ENCODE assay signal across 8 cellular contexts in the genomic region with DNA sequence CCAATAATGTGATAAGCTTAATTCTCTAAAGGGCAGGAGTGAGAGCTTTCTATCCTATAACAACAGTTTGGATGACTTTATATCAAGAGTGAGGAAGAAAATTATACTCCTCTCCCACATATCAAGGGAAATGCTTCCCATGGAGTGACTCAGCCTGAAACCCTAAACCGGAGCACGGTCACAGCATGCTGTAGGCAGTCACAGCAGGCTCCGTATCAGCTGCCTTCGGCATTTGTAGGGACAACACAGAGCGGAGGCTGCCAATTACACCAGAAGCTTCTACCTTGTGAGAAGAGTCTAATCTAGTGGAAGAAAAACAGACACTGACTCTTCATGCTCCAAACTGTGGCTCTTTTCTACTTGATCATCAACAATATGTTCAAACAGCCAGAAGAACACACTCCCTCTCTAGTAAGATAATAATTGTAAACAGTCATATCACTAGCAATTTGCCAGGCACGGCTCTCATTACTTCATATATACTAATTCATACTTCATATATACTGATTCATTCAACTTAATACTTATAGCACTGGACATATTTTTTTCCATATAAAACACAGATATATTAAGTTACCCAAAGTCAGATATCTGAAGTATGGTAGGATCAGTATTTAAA.
DNase-seq lines count a peak whose midpoint lies in the region; ATAC-seq and TF ChIP-seq lines count a peak whose summit lies in the region.

No MANE protein-coding gene starts in this region.

- peak; percentile 56 for DNase-seq in H7
- peak; percentile 60 for DNase-seq in NCI-H460 (ENCODE audit: extremely low read depth, low read depth)
- peak; percentile 83 for DNase-seq in epithelial cell of esophagus (ENCODE audit: low read depth)
- peak; percentile 59 for DNase-seq in osteoblast (ENCODE audit: insufficient read length, low spot score, missing footprints)
- no peak for DNase-seq in activated naive CD8-positive, alpha-beta T cell treated with anti-CD3 and anti-CD28 coated beads for 36 hours
- DNase-seq in activated T-helper 2 cell treated with anti-CD3 and anti-CD28 coated beads, Interferon-gamma antibody, Interleukin-2, Interleukin-4, amounts not matched to agents 10 μg/mL and 5 μg/mL and 100 μg/mL, durations not matched to agents 14 hours and 24 hours and 36 hours (ENCODE audit: low spot score): no peak

- H3K4me3 Mint-ChIP-seq in activated naive CD8-positive, alpha-beta T cell treated with anti-CD3 and anti-CD28 coated beads for 36 hours: no peak overlapping the region
- H3K4me3 Mint-ChIP-seq in activated T-helper 2 cell treated with anti-CD3 and anti-CD28 coated beads, Interferon-gamma antibody, Interleukin-2, Interleukin-4, amounts not matched to agents 10 μg/mL and 5 μg/mL and 100 μg/mL, durations not matched to agents 14 hours and 24 hours and 36 hours (ENCODE audit: low read depth): no peak overlapping the region

- H3K4me3 ChIP-seq in H7 (ENCODE audit: insufficient read depth, low read depth, low read length) (no peak overlapping the region), epithelial cell of esophagus (ENCODE audit: low read length) (no peak overlapping the region), osteoblast (ENCODE audit: insufficient read depth, low read length) (peak overlapping the region; percentile 36)

- intact Hi-C loops in activated T-helper 2 cell treated with anti-CD3 and anti-CD28 coated beads, Interferon-gamma antibody, Interleukin-2, Interleukin-4, amounts not matched to agents 10 μg/mL and 5 μg/mL and 100 μg/mL, durations not matched to agents 14 hours and 24 hours and 36 hours (cut with micrococcal nuclease): no loop called here

- H2AFZ ChIP-seq in osteoblast (ENCODE audit: low read length): peak overlapping the region; percentile 30

- H3K9me3 Mint-ChIP-seq in activated naive CD8-positive, alpha-beta T cell treated with anti-CD3 and anti-CD28 coated beads for 36 hours: peaks cover 2% of the 10 kb centered on the region
- peaks cover 3% of the 10 kb centered on the region for H3K9me3 Mint-ChIP-seq in activated T-helper 2 cell treated with anti-CD3 and anti-CD28 coated beads, Interferon-gamma antibody, Interleukin-2, Interleukin-4, amounts not matched to agents 10 μg/mL and 5 μg/mL and 100 μg/mL, durations not matched to agents 14 hours and 24 hours and 36 hours

- no peaks in the 10 kb centered on the region for H3K79me2 ChIP-seq in osteoblast (ENCODE audit: insufficient read depth, low read length)

- H3K36me3 ChIP-seq in H7 (replicated peaks; ENCODE audit: control insufficient read depth, insufficient read depth, low read length) (no peaks in the 10 kb centered on the region), osteoblast (ENCODE audit: insufficient read depth, low read length) (no peaks in the 10 kb centered on the region)

- peak overlapping the region; percentile 80 for H3K4me2 ChIP-seq in osteoblast (ENCODE audit: insufficient read depth, low read length)

- no peaks in the 10 kb centered on the region for H3K36me3 Mint-ChIP-seq in activated naive CD8-positive, alpha-beta T cell treated with anti-CD3 and anti-CD28 coated beads for 36 hours
- no peaks in the 10 kb centered on the region for H3K36me3 Mint-ChIP-seq in activated T-helper 2 cell treated with anti-CD3 and anti-CD28 coated beads, Interferon-gamma antibody, Interleukin-2, Interleukin-4, amounts not matched to agents 10 μg/mL and 5 μg/mL and 100 μg/mL, durations not matched to agents 14 hours and 24 hours and 36 hours (ENCODE audit: low read depth)

- no peaks in the 10 kb centered on the region for H3K9me3 ChIP-seq in osteoblast (ENCODE audit: low read depth, low read length)

- no peak overlapping the region for H3K27ac Mint-ChIP-seq in activated naive CD8-positive, alpha-beta T cell treated with anti-CD3 and anti-CD28 coated beads for 36 hours
- H3K27ac Mint-ChIP-seq in activated T-helper 2 cell treated with anti-CD3 and anti-CD28 coated beads, Interferon-gamma antibody, Interleukin-2, Interleukin-4, amounts not matched to agents 10 μg/mL and 5 μg/mL and 100 μg/mL, durations not matched to agents 14 hours and 24 hours and 36 hours: no peak overlapping the region

- H3K4me1 ChIP-seq in osteoblast (ENCODE audit: insufficient read depth, low read length): peaks cover 63% of the 10 kb centered on the region

- H3K27me3 Mint-ChIP-seq in activated naive CD8-positive, alpha-beta T cell treated with anti-CD3 and anti-CD28 coated beads for 36 hours: no peaks in the 10 kb centered on the region
- H3K27me3 Mint-ChIP-seq in activated T-helper 2 cell treated with anti-CD3 and anti-CD28 coated beads, Interferon-gamma antibody, Interleukin-2, Interleukin-4, amounts not matched to agents 10 μg/mL and 5 μg/mL and 100 μg/mL, durations not matched to agents 14 hours and 24 hours and 36 hours (ENCODE audit: low read depth): no peaks in the 10 kb centered on the region

- TF ChIP-seq CTCF in epithelial cell of esophagus (IDR thresholded peaks at IDR 0.05; ENCODE audit: insufficient read depth, low read depth, low read length, missing control alignments): no peak
- no peak for TF ChIP-seq CTCF in osteoblast (IDR thresholded peaks at IDR 0.05; ENCODE audit: extremely low read depth, low read depth, low read length)

- no peak for ATAC-seq in GM18511 (IDR thresholded peaks at IDR 0.05; ENCODE audit: unreplicated experiment)
- no peak for ATAC-seq in HG03196 (IDR thresholded peaks at IDR 0.05; ENCODE audit: unreplicated experiment)

- peak overlapping the region; percentile 92 for H3K27ac ChIP-seq in osteoblast (ENCODE audit: low read depth, low read length)

- no peaks in the 10 kb centered on the region for H3K27me3 ChIP-seq in H7 (ENCODE audit: control insufficient read depth, insufficient read depth, low read length)
- H3K27me3 ChIP-seq in osteoblast (ENCODE audit: insufficient read depth, low read length): no peaks in the 10 kb centered on the region

- H3K4me1 Mint-ChIP-seq in activated naive CD8-positive, alpha-beta T cell treated with anti-CD3 and anti-CD28 coated beads for 36 hours: no peaks in the 10 kb centered on the region
- peaks cover 1% of the 10 kb centered on the region for H3K4me1 Mint-ChIP-seq in activated T-helper 2 cell treated with anti-CD3 and anti-CD28 coated beads, Interferon-gamma antibody, Interleukin-2, Interleukin-4, amounts not matched to agents 10 μg/mL and 5 μg/mL and 100 μg/mL, durations not matched to agents 14 hours and 24 hours and 36 hours (ENCODE audit: low read depth)

- H4K20me1 ChIP-seq in osteoblast (ENCODE audit: insufficient read depth, low read length): no peaks in the 10 kb centered on the region

Comparison
In these comparisons a context has a peak if more than half of its experiments do, and no peak if none do; other contexts are left out.
1. DNase-seq: peak in H7 (single experiment), NCI-H460 (single experiment), epithelial cell of esophagus (single experiment) and osteoblast (single experiment); none in activated naive CD8-positive, alpha-beta T cell treated with anti-CD3 and anti-CD28 coated beads for 36 hours (single experiment) and activated T-helper 2 cell treated with anti-CD3 and anti-CD28 coated beads, Interferon-gamma antibody, Interleukin-2, Interleukin-4, amounts not matched to agents 10 μg/mL and 5 μg/mL and 100 μg/mL, durations not matched to agents 14 hours and 24 hours and 36 hours (single experiment).